ENCODE assay signal across 1 cellular context in genomic region chr15:87722941-87723691, GRCh38.
TF ChIP-seq lines count a peak whose summit lies in the region.

No MANE protein-coding gene starts in this region.

TF ChIP-seq in IMR-90, 13 proteins besides CTCF, POLR2A, EP300 and RAD21:
- TF ChIP-seq RCOR1 (IDR thresholded peaks at IDR 0.05; ENCODE audit: insufficient replicate concordance, low read length) (no peak), FOS (IDR thresholded peaks at IDR 0.05; ENCODE audit: low read depth, low read length) (no peak), SMC3 (IDR thresholded peaks at IDR 0.05; ENCODE audit: low read depth, low read length) (no peak), MXI1 (IDR thresholded peaks at IDR 0.05; ENCODE audit: borderline replicate concordance, low read depth, low read length) (no peak)
